ENCODE assay signal across 10 cellular contexts in the genomic region with DNA sequence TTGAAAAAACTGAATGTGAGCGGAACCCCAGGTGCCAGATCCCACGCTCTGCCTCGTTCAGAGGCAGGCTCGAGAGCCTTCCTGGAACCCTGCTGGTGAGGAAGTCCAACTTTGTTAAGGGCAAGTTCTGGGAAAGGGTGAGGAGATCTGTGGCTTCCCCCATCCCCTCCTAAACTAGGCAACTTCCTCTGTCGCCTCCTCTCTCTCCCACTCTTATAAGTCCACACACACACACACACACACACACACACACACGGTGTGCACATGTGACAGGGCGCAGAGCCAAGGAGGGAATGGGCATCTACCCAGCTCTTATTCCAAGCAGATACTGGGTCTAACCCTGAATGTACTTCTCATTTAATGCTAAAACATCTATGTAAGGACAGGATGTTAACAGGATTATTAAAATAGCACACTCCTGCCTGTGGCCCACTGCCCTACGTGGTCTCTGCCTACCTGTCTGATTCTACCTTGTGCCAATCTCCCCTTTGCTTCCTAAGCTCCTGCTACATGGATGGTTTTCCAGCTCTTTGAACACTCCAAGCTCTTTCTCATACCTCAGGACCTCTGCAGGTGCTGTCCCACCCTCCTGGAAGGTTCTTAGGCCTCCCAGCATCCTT.
DNase-seq lines count a peak whose midpoint lies in the region; ATAC-seq and TF ChIP-seq lines count a peak whose summit lies in the region.
"Had no signal": no experiment of that assay in that cellular context is flagged by ENCODE, and none has a peak within 500 bp of the region (broad histone marks: within the 10 kb centered on the region; RNA-seq: fewer than 3 reads in every experiment).

No MANE protein-coding gene starts in this region.

- no peak overlapping the region for H3K4me3 Mint-ChIP-seq in CD8-positive, alpha-beta memory T cell
- peak overlapping the region; percentile 30 for H3K4me3 Mint-ChIP-seq in dendritic cell treated with granulocyte-macrophage colony-stimulating factor and Interleukin-4, amounts not matched to agents 40 ng/mL and 50 ng/mL, for 4 days
- no peak overlapping the region for H3K4me3 Mint-ChIP-seq in neural crest cell

- no peaks in the 10 kb centered on the region for H3K9me3 Mint-ChIP-seq in CD8-positive, alpha-beta memory T cell
- H3K9me3 Mint-ChIP-seq in dendritic cell treated with granulocyte-macrophage colony-stimulating factor and Interleukin-4, amounts not matched to agents 40 ng/mL and 50 ng/mL, for 4 days, result no peaks in the 10 kb centered on the region
- H3K9me3 Mint-ChIP-seq in neural crest cell, result peaks cover 3% of the 10 kb centered on the region

- no peaks in the 10 kb centered on the region for H3K9me3 ChIP-seq in CD8-positive, alpha-beta memory T cell (ENCODE audit: low read length)

- CTCF ChIA-PET in CD8-positive, alpha-beta memory T cell (lab: Charles Lee), result no interaction called here

- peaks cover 5 to 87% (median 33%) of the 10 kb centered on the region in 3 donors for H3K36me3 Mint-ChIP-seq in CD8-positive, alpha-beta memory T cell
- H3K36me3 Mint-ChIP-seq in dendritic cell treated with granulocyte-macrophage colony-stimulating factor and Interleukin-4, amounts not matched to agents 40 ng/mL and 50 ng/mL, for 4 days (ENCODE audit: low read depth), result peaks cover 85% of the 10 kb centered on the region
- peaks cover 15% of the 10 kb centered on the region for H3K36me3 Mint-ChIP-seq in neural crest cell (ENCODE audit: low read depth)

- TF ChIP-seq POLR2A in NB4 (IDR thresholded peaks at IDR 0.05; ENCODE audit: extremely low read depth, insufficient read length), result no peak

- no peaks in the 10 kb centered on the region for H3K27me3 Mint-ChIP-seq in CD8-positive, alpha-beta memory T cell
- no peaks in the 10 kb centered on the region for H3K27me3 Mint-ChIP-seq in dendritic cell treated with granulocyte-macrophage colony-stimulating factor and Interleukin-4, amounts not matched to agents 40 ng/mL and 50 ng/mL, for 4 days
- no peaks in the 10 kb centered on the region for H3K27me3 Mint-ChIP-seq in neural crest cell (ENCODE audit: low read depth)

- ATAC-seq in GM18868 (IDR thresholded peaks at IDR 0.05; ENCODE audit: unreplicated experiment), result no peak

- TF ChIP-seq CTCF in NB4 (IDR thresholded peaks at IDR 0.05; ENCODE audit: low read depth, low read length) (no peak), neural crest cell (conservative IDR thresholded peaks at IDR 0.05) (no peak), GM13977 (IDR thresholded peaks at IDR 0.05; ENCODE audit: extremely low read depth, insufficient read depth, missing control alignments) (no peak)

- peaks cover 13 to 21% (median 20%) of the 10 kb centered on the region in 3 donors for H3K4me1 Mint-ChIP-seq in CD8-positive, alpha-beta memory T cell
- H3K4me1 Mint-ChIP-seq in dendritic cell treated with granulocyte-macrophage colony-stimulating factor and Interleukin-4, amounts not matched to agents 40 ng/mL and 50 ng/mL, for 4 days (ENCODE audit: low read depth), result peaks cover 39% of the 10 kb centered on the region
- peaks cover 12% of the 10 kb centered on the region for H3K4me1 Mint-ChIP-seq in neural crest cell

- in situ Hi-C loops in GM13977 (cut with MboI; ENCODE audit: low pct_unique_long_range_greater_than_20kb, low sequenced_read_pairs, unreplicated experiment), result no loop called here

- H3K27ac ChIP-seq in CD8-positive, alpha-beta memory T cell (ENCODE audit: low read depth, low read length), result no peak overlapping the region
- H3K27ac ChIP-seq: KMS-11 had no signal

- no peaks in the 10 kb centered on the region for H3K27me3 ChIP-seq in CD8-positive, alpha-beta memory T cell (ENCODE audit: insufficient read depth, low read length, poor library complexity, severe bottlenecking)

- H3K4me3 ChIP-seq in CD8-positive, alpha-beta memory T cell (ENCODE audit: low read length), result no peak overlapping the region
- no peak overlapping the region for H3K4me3 ChIP-seq in NB4 (ENCODE audit: low read depth, low read length)

- POLR2A ChIA-PET in CD8-positive, alpha-beta memory T cell (lab: Charles Lee), result interaction anchor here (0.8 to 1.1 kb wide), 2 partner anchors 12 to 24 kb away, joined by 3 to 5 read pairs; no protein-coding TSS in a partner anchor

- H3K36me3 ChIP-seq in CD8-positive, alpha-beta memory T cell (ENCODE audit: insufficient read depth, low read length), result peaks cover 62% of the 10 kb centered on the region

- intact Hi-C loops in dendritic cell treated with granulocyte-macrophage colony-stimulating factor and Interleukin-4, amounts not matched to agents 40 ng/mL and 50 ng/mL, for 4 days (cut with micrococcal nuclease), result no loop called here

- H3K27ac Mint-ChIP-seq in CD8-positive, alpha-beta memory T cell, result peak overlapping the region; percentile 42 to 79 (median 70)
- H3K27ac Mint-ChIP-seq in dendritic cell treated with granulocyte-macrophage colony-stimulating factor and Interleukin-4, amounts not matched to agents 40 ng/mL and 50 ng/mL, for 4 days, result peak overlapping the region; percentile 70
- H3K27ac Mint-ChIP-seq in neural crest cell (ENCODE audit: unreplicated experiment), result peak overlapping the region; percentile 31

- no peak for DNase-seq in CD8-positive, alpha-beta memory T cell
- DNase-seq in NB4 (ENCODE audit: low read depth), result peak; percentile 22
- no peak for DNase-seq in neural crest cell (ENCODE audit: low read depth, low spot score)
- DNase-seq in GM13977 (ENCODE audit: low spot score), result no peak
- DNase-seq in HPDE6-E6E7 (ENCODE audit: extremely low spot score), result no peak
- DNase-seq: activated CD4-positive, alpha-beta T cell treated with anti-CD3 and anti-CD28 coated beads, Interleukin-2, amount 50 U/mL, for 1 hour; stimulated activated naive CD4-positive, alpha-beta T cell treated with Interleukin-2 at 50 U/mL for 16 hours had no signal

- H3K4me1 ChIP-seq in CD8-positive, alpha-beta memory T cell (ENCODE audit: insufficient read depth, low read length), result no peaks in the 10 kb centered on the region
